28 cellular contexts compared by ENCODE assay signal in genomic region chr1:110952031-110952430, GRCh38.
"Had no signal": no experiment of that assay in that cellular context is flagged by ENCODE, and none has a peak within 500 bp of the region (broad histone marks: within the 10 kb centered on the region; RNA-seq: fewer than 3 reads in every experiment).

No MANE protein-coding gene starts in this region.

- H3K4me1 ChIP-seq: stomach, suprapubic skin, testis, thyroid gland, tibial artery, tibial nerve, transverse colon, upper lobe of left lung, upper lobe of right lung, uterus, vagina had no signal

- H3K4me1 Mint-ChIP-seq: stimulated activated effector memory CD8-positive, alpha-beta T cell treated with anti-CD3 and anti-CD28 coated beads, Interleukin-12 subunit alpha, Interleukin-12 subunit beta, amount 100 ng/mL, for 72 hours; stimulated activated memory B cell treated with anti-CD40 and anti-IgM and Interleukin-4, amounts not matched to agents 10 μg/mL and 1 μg/mL and 100 μg/mL, for 72 hours had no signal

- H3K9me3 ChIP-seq: testis, thyroid gland, uterus, vagina had no signal

- H3K27me3 ChIP-seq: stomach, suprapubic skin, testis, thyroid gland, tibial artery, tibial nerve, transverse colon, upper lobe of left lung, upper lobe of right lung, uterus, vagina had no signal

- H3K4me3 Mint-ChIP-seq: stimulated activated effector memory CD8-positive, alpha-beta T cell treated with anti-CD3 and anti-CD28 coated beads, Interleukin-12 subunit alpha, Interleukin-12 subunit beta, amount 100 ng/mL, for 72 hours; stimulated activated memory B cell treated with anti-CD40 and anti-IgM and Interleukin-4, amounts not matched to agents 10 μg/mL and 1 μg/mL and 100 μg/mL, for 72 hours; stimulated activated naive B cell treated with anti-CD40 and anti-IgM and Interleukin-4, amounts not matched to agents 10 μg/mL and 1 μg/mL and 100 μg/mL, for 72 hours; stimulated activated naive CD8-positive, alpha-beta T cell treated with anti-CD3 and anti-CD28 coated beads, Interleukin-15, amount 100 ng/mL, for 72 hours; stimulated activated naive CD8-positive, alpha-beta T cell treated with anti-CD3 and anti-CD28 coated beads, Interleukin-15, Interleukin-2, amounts not matched to agents 100 ng/mL and 50 ng/mL, for 24 hours; type B pancreatic cell had no signal

- H3K27ac ChIP-seq: stomach, suprapubic skin, testis, thoracic aorta, thyroid gland, tibial artery, tibial nerve, transverse colon, upper lobe of left lung, upper lobe of right lung, uterus, vagina had no signal

- DNase-seq: stimulated activated CD4-positive, alpha-beta T cell treated with anti-CD3 and anti-CD28 coated beads, Interleukin-2, amount 100 ng/mL, for 48 hours; stimulated activated CD4-positive, alpha-beta T cell treated with anti-CD3 and anti-CD28 coated beads, Interleukin-4, amount 100 ng/mL, for 1 hour; stimulated activated CD4-positive, alpha-beta T cell treated with anti-CD3 and anti-CD28 coated beads, Interleukin-4, amount 100 ng/mL, for 24 hours; stimulated activated CD4-positive, alpha-beta T cell treated with anti-CD3 and anti-CD28 coated beads, Interleukin-4, amount 100 ng/mL, for 4 hours; stimulated activated CD8-positive, alpha-beta memory T cell treated with anti-CD3 and anti-CD28 coated beads, Interleukin-4, amount 100 ng/mL, for 48 hours; stimulated activated naive B cell treated with anti-CD40 and anti-IgM and Interleukin-4, amounts not matched to agents 10 μg/mL and 1 μg/mL and 100 μg/mL, for 72 hours; stimulated activated naive CD4-positive, alpha-beta T cell; stimulated activated naive CD4-positive, alpha-beta T cell treated with Interleukin-2 at 50 U/mL for 16 hours; stimulated activated naive CD8-positive, alpha-beta T cell treated with anti-CD3 and anti-CD28 coated beads, Interleukin-15, amount 100 ng/mL, for 72 hours; stimulated activated naive CD8-positive, alpha-beta T cell treated with anti-CD3 and anti-CD28 coated beads, Interleukin-15, Interleukin-2, amounts not matched to agents 100 U/mL and 50 U/mL, for 24 hours; stomach; substantia nigra; testis; thyroid gland; tibial artery; transverse colon; upper lobe of left lung; upper lobe of right lung; uterus had no signal

- FAIRE-seq: urothelium cell line had no signal

- H3K27ac Mint-ChIP-seq: stimulated activated effector memory CD8-positive, alpha-beta T cell treated with anti-CD3 and anti-CD28 coated beads, Interleukin-12 subunit alpha, Interleukin-12 subunit beta, amount 100 ng/mL, for 72 hours; stimulated activated memory B cell treated with anti-CD40 and anti-IgM and Interleukin-4, amounts not matched to agents 10 μg/mL and 1 μg/mL and 100 μg/mL, for 72 hours; stimulated activated naive B cell treated with anti-CD40 and anti-IgM and Interleukin-4, amounts not matched to agents 10 μg/mL and 1 μg/mL and 100 μg/mL, for 72 hours; stimulated activated naive CD8-positive, alpha-beta T cell treated with anti-CD3 and anti-CD28 coated beads, Interleukin-15, amount 100 ng/mL, for 72 hours; stimulated activated naive CD8-positive, alpha-beta T cell treated with anti-CD3 and anti-CD28 coated beads, Interleukin-15, Interleukin-2, amounts not matched to agents 100 ng/mL and 50 ng/mL, for 24 hours; type B pancreatic cell had no signal

- H3K4me3 ChIP-seq: stomach, suprapubic skin, testis, thoracic aorta, thyroid gland, tibial artery, tibial nerve, transverse colon, upper lobe of left lung, upper lobe of right lung, uterus, vagina had no signal

- H3K27me3 Mint-ChIP-seq: stimulated activated memory B cell treated with anti-CD40 and anti-IgM and Interleukin-4, amounts not matched to agents 10 μg/mL and 1 μg/mL and 100 μg/mL, for 72 hours; stimulated activated naive B cell treated with anti-CD40 and anti-IgM and Interleukin-4, amounts not matched to agents 10 μg/mL and 1 μg/mL and 100 μg/mL, for 72 hours; stimulated activated naive CD8-positive, alpha-beta T cell treated with anti-CD3 and anti-CD28 coated beads, Interleukin-15, amount 100 ng/mL, for 72 hours; stimulated activated naive CD8-positive, alpha-beta T cell treated with anti-CD3 and anti-CD28 coated beads, Interleukin-15, Interleukin-2, amounts not matched to agents 100 ng/mL and 50 ng/mL, for 24 hours; type B pancreatic cell had no signal

- H3K36me3 ChIP-seq: uterus had no signal
